8 cellular contexts compared by ENCODE assay signal in the genomic region with DNA sequence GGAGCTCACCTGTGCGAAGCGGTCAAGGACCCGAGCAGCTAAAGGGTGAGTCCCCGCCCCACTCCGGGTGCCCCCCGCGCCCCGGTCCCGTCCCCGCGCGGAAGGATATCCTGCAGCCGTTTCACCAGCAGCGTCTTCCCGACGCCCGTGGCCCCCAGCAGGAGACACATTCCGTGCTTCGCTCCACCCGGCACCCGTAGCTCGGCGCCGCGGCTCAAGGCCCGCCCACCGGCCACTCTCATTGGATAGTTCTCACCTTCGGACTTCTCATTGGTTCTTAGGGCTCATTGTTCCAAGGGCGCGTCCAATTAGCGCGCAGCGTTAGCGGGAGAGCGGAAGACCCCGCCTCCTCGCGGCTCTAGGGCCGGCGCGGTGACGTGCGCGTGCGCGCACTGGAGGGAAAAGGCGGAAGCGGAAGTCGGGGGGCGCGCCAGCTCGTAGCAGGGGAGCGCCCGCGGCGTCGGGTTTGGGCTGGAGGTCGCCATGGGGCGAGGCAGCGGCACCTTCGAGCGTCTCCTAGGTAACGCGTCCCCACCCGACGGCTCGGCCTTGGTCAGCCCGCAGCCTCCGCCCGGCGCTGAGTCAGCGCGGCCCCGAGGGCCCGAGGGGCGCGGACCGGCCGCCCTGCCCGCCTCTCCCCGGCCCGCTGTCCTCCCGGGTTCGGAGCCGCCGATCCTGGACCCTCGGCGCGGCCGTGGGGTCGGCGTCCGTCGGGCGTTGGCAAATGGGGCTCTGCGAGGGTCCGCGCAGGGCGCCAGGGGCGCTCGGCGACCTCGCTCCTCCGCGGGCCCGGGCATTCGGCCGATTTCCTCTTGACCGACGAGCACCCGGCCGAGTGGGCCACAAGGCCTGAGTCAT. TPM values are rescaled to one million over a fixed set of nuclear protein-coding genes. Genes with fewer than 3 reads are reported as not detected.
A peak's percentile ranks its signal among the peaks of the same experiment; 100 is the strongest.
DNase-seq lines count a peak whose midpoint lies in the region; ATAC-seq, FAIRE-seq and TF ChIP-seq lines count a peak whose summit lies in the region.

A gene with protein sequence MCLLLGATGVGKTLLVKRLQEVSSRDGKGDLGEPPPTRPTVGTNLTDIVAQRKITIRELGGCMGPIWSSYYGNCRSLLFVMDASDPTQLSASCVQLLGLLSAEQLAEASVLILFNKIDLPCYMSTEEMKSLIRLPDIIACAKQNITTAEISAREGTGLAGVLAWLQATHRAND (minus strand): TSS at position 214 of the 858 bp plus-strand sequence. CDS start 44 bp downstream, at position 170.
A gene with protein sequence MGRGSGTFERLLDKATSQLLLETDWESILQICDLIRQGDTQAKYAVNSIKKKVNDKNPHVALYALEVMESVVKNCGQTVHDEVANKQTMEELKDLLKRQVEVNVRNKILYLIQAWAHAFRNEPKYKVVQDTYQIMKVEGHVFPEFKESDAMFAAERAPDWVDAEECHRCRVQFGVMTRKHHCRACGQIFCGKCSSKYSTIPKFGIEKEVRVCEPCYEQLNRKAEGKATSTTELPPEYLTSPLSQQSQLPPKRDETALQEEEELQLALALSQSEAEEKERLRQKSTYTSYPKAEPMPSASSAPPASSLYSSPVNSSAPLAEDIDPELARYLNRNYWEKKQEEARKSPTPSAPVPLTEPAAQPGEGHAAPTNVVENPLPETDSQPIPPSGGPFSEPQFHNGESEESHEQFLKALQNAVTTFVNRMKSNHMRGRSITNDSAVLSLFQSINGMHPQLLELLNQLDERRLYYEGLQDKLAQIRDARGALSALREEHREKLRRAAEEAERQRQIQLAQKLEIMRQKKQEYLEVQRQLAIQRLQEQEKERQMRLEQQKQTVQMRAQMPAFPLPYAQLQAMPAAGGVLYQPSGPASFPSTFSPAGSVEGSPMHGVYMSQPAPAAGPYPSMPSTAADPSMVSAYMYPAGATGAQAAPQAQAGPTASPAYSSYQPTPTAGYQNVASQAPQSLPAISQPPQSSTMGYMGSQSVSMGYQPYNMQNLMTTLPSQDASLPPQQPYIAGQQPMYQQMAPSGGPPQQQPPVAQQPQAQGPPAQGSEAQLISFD (plus strand): TSS at position 428 of the 858 bp plus-strand sequence. CDS start 56 bp downstream, at position 484.

- dilution Hi-C loops in keratinocyte (cut with MboI; ENCODE audit: extremely low pct_ligation_motif_present, low sequenced_read_pairs) = no loop called here

- peak within 1 kb of the TSS; percentile 97 for H3K4me2 ChIP-seq in keratinocyte (ENCODE audit: control insufficient read depth, extremely low read depth, insufficient read depth, low read depth, low read length)

- H3K27ac Mint-ChIP-seq in chondrocyte (ENCODE audit: unreplicated experiment) = peak within 1 kb of the TSS; percentile 96

- peak; percentile 91 for ATAC-seq in HG03439 (IDR thresholded peaks at IDR 0.05; ENCODE audit: unreplicated experiment)

- TF ChIP-seq POLR2A in GM19193 (IDR thresholded peaks at IDR 0.05; ENCODE audit: extremely low read depth, insufficient read depth, insufficient read length) = peak; percentile 76

- peak within 1 kb of the TSS; percentile 74 for H2AFZ ChIP-seq in keratinocyte (ENCODE audit: control insufficient read depth, low read length)

- H3K4me1 ChIP-seq in keratinocyte (ENCODE audit: control insufficient read depth, extremely low read depth, insufficient read depth, low read length) = peaks cover 30% of the 10 kb centered on the region

- H3K27me3 ChIP-seq in keratinocyte (ENCODE audit: control insufficient read depth, extremely low read depth, insufficient read depth, low read length) = no peaks in the 10 kb centered on the region

- H3K9me1 ChIP-seq in keratinocyte (ENCODE audit: control insufficient read depth, extremely low read depth, insufficient read depth, low read length) = no peaks in the 10 kb centered on the region

- peak within 1 kb of the TSS; percentile 83 for H3K9ac ChIP-seq in keratinocyte (ENCODE audit: control insufficient read depth, extremely low read depth, insufficient read depth, low read length)

- peak; percentile 80 for FAIRE-seq in keratinocyte (lab: Jason Lieb, UNC)

- no peaks in the 10 kb centered on the region for H3K27me3 Mint-ChIP-seq in chondrocyte (ENCODE audit: low read depth)

- peaks cover 64% of the 10 kb centered on the region for H3K79me2 ChIP-seq in keratinocyte (ENCODE audit: control insufficient read depth, insufficient read depth, low read length)

- peaks cover 33% of the 10 kb centered on the region for H3K4me1 Mint-ChIP-seq in chondrocyte (ENCODE audit: low read depth)

- no peaks in the 10 kb centered on the region for H3K9me3 ChIP-seq in keratinocyte (ENCODE audit: control insufficient read depth, low read depth, low read length)

- peaks cover 10% of the 10 kb centered on the region for H3K36me3 Mint-ChIP-seq in chondrocyte (ENCODE audit: low read depth)

- peak within 1 kb of the TSS; percentile 85 to 99 (median 89) for H3K4me3 ChIP-seq in keratinocyte (ENCODE audit: control insufficient read depth in 2 of 3, extremely low read depth in 1 of 3, insufficient read depth in 2 of 3, low read depth in 1 of 3, low read length in 3 of 3)

- no peaks in the 10 kb centered on the region for H3K9me3 Mint-ChIP-seq in chondrocyte (ENCODE audit: low read depth)

- TF ChIP-seq CTCF in chondrocyte (IDR thresholded peaks at IDR 0.05) (no peak), keratinocyte (optimal IDR thresholded peaks at IDR 0.05 in 1 of 3, IDR thresholded peaks at IDR 0.05 in 1 of 3, conservative IDR thresholded peaks at IDR 0.05 in 1 of 3; ENCODE audit: extremely low read depth in 1 of 3, insufficient read depth in 2 of 3, low read length in 3 of 3) (no peak)

- H4K20me1 ChIP-seq in keratinocyte (ENCODE audit: control insufficient read depth, extremely low read depth, insufficient read depth, low read length) = peaks cover 22% of the 10 kb centered on the region

- peak within 1 kb of the TSS; percentile 93 for H3K27ac ChIP-seq in keratinocyte (ENCODE audit: control insufficient read depth, insufficient read depth, low read length)

- peak; percentile 99 to 100 for DNase-seq in AML-193 (lab: John Stamatoyannopoulos, UW)
- peak; percentile 96 for DNase-seq in NCI-H510A treated with DMSO at 0.1 percent for 48 hours (lab: John Stamatoyannopoulos, UW)
- peak; percentile 96 to 97 for DNase-seq in activated CD4-positive, alpha-beta T cell treated with anti-CD3 and anti-CD28 coated beads for 24 hours (ENCODE audit: low read depth in 2 of 2)
- peak; percentile 99 for DNase-seq in chondrocyte (ENCODE audit: low spot score)
- peak; percentile 90 for DNase-seq in keratinocyte (ENCODE audit: low read depth, low spot score)
- DNase-seq in stimulated activated CD4-positive, alpha-beta T cell treated with anti-CD3 and anti-CD28 coated beads, Interleukin-15, amount 100 ng/mL, for 1 hour (ENCODE audit: low read depth in 1 of 2, low spot score in 1 of 2) = peak; percentile 96

- H3K36me3 ChIP-seq in keratinocyte (ENCODE audit: control insufficient read depth in 2 of 2, extremely low read depth in 1 of 2, insufficient read depth in 2 of 2, low read length in 2 of 2) = peaks cover 34 to 36% of the 10 kb centered on the region in 2 experiments

- H3K4me3 Mint-ChIP-seq in chondrocyte (ENCODE audit: unreplicated experiment) = peak within 1 kb of the TSS; percentile 89

RNA-seq across cellular contexts. Expression of the first gene that starts in this region (rescaled TPM):
- 29.5 to 32.6 TPM (median 32.5 TPM) in 3 replicates for total RNA-seq in chondrocyte
- 46.5 to 58.3 TPM (median 48.7 TPM) in 3 replicates for polyA plus RNA-seq in keratinocyte
- polyA plus RNA-seq in keratinocyte (2011; ENCODE audit: low read depth) = 25.1 TPM
- polyA plus RNA-seq in keratinocyte (2011; cell fraction: cytosol; rRNA removed) = 23.0 and 33.9 TPM in 2 replicates
- polyA plus RNA-seq in keratinocyte (2011; cell fraction: nucleus; rRNA removed) = 95.0 and 108 TPM in 2 replicates
- 31.9 and 34.6 TPM in 2 replicates for polyA plus RNA-seq in keratinocyte (2012; ENCODE audit: low replicate concordance)
- polyA minus RNA-seq in keratinocyte = 13.3 to 14.5 TPM (median 13.8 TPM) in 3 replicates
- polyA minus RNA-seq in keratinocyte (2011; cell fraction: cytosol; rRNA and poly(A)+ RNA removed) = 10.9 TPM
- polyA minus RNA-seq in keratinocyte (2011; cell fraction: nucleus; rRNA and poly(A)+ RNA removed) = 8.8 and 12.7 TPM in 2 replicates

RNA-seq across cellular contexts. Expression of the second gene that starts in this region (rescaled TPM):
- total RNA-seq in chondrocyte = 87.4 to 93.1 TPM (median 89.6 TPM) in 3 replicates
- polyA plus RNA-seq in keratinocyte = 79.6 to 84.1 TPM (median 81.9 TPM) in 3 replicates
- 129 TPM for polyA plus RNA-seq in keratinocyte (2011; ENCODE audit: low read depth)
- 52.0 and 88.7 TPM in 2 replicates for polyA plus RNA-seq in keratinocyte (2011; cell fraction: cytosol; rRNA removed)
- 202 and 243 TPM in 2 replicates for polyA plus RNA-seq in keratinocyte (2011; cell fraction: nucleus; rRNA removed)
- polyA plus RNA-seq in keratinocyte (2012; ENCODE audit: low replicate concordance) = 78.6 and 84.6 TPM in 2 replicates
- polyA minus RNA-seq in keratinocyte = 119 to 188 TPM (median 121 TPM) in 3 replicates
- 127 TPM for polyA minus RNA-seq in keratinocyte (2011; cell fraction: cytosol; rRNA and poly(A)+ RNA removed)
- polyA minus RNA-seq in keratinocyte (2011; cell fraction: nucleus; rRNA and poly(A)+ RNA removed) = 73.6 and 83.2 TPM in 2 replicates

Comparison
In these comparisons a context has a peak if more than half of its experiments do, and no peak if none do; other contexts are left out.
1. Peak in every context shown above with its lines: DNase-seq, ATAC-seq, H3K4me3 ChIP-seq and H3K27ac ChIP-seq.